ENCODE assay signal across 22 cellular contexts in the genomic region with DNA sequence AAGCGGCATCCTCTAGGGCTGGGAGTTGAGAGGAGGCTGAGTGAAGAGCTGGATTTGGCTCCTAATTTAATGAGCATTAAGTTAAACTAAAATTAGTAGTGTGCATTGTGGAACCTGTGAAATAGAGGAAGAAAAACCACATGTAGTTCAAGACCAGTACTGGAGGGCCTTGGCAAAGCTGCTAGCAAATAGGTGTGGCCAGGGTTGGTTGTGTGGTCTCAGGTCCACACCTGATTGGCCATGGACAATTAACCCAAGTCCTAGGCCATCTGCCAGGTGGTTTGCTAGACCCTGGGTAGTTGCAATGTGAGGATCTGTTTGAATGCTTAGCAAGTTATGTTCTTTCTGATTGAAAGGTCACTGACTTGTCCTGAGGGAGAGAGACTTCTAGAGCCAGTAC.
DNase-seq lines count a peak whose midpoint lies in the region; ATAC-seq and TF ChIP-seq lines count a peak whose summit lies in the region.
"Had no signal": no experiment of that assay in that cellular context is flagged by ENCODE, and none has a peak within 500 bp of the region (broad histone marks: within the 10 kb centered on the region; RNA-seq: fewer than 3 reads in every experiment).

No MANE protein-coding gene starts in this region.

- H3K4me1 Mint-ChIP-seq in stimulated activated memory B cell treated with anti-CD40 and anti-IgM and Interleukin-4, amounts not matched to agents 10 μg/mL and 1 μg/mL and 100 μg/mL, for 72 hours = peaks cover 16% of the 10 kb centered on the region

- H3K36me3 ChIP-seq in BLaER1 treated with 17β-estradiol and CSF1 and Interleukin-3, amounts not matched to agents 10 nM and 100 nM = no peaks in the 10 kb centered on the region; a peak in 1 of 22 replicates
- no peaks in the 10 kb centered on the region for H3K36me3 ChIP-seq in Loucy (ENCODE audit: insufficient read depth, low read length)
- H3K36me3 ChIP-seq: SJSA1 had no signal

- H3K27me3 ChIP-seq in BLaER1 treated with 17β-estradiol and CSF1 and Interleukin-3, amounts not matched to agents 10 nM and 100 nM = no peaks in the 10 kb centered on the region
- no peaks in the 10 kb centered on the region for H3K27me3 ChIP-seq in Loucy (ENCODE audit: insufficient read depth, low read length, poor library complexity, severe bottlenecking)
- H3K27me3 ChIP-seq: SJSA1 had no signal

- 0 out of 2 replicates have a peak, but pooled peaks cover 2% of the 10 kb centered on the region for H3F3A ChIP-seq in Loucy (ENCODE audit: low read depth)

- H3K9me3 ChIP-seq in BLaER1 treated with 17β-estradiol and CSF1 and Interleukin-3, amounts not matched to agents 10 nM and 100 nM (replicated peaks in 1 of 11) = peaks cover 0 to 8% (median 6%) of the 10 kb centered on the region in 11 experiments; a peak in 7 of 22 replicates
- no peaks in the 10 kb centered on the region for H3K9me3 ChIP-seq in Loucy (ENCODE audit: insufficient read depth, low read depth, low read length)
- H3K9me3 ChIP-seq: A549, SJSA1 had no signal

- peak overlapping the region; percentile 56; the same call in 1 of the 2 replicates for H2AFZ ChIP-seq in Loucy (ENCODE audit: low read length)

- H3K9ac ChIP-seq in BLaER1 treated with 17β-estradiol and CSF1 and Interleukin-3, amounts not matched to agents 10 nM and 100 nM = no peak overlapping the region
- H3K9ac ChIP-seq in Loucy (ENCODE audit: low read depth, low read length, poor library complexity, severe bottlenecking) = peak overlapping the region; percentile 34

- no peak overlapping the region for H3K27ac Mint-ChIP-seq in stimulated activated memory B cell treated with anti-CD40 and anti-IgM and Interleukin-4, amounts not matched to agents 10 μg/mL and 1 μg/mL and 100 μg/mL, for 72 hours
- H3K27ac Mint-ChIP-seq: CD4-positive, alpha-beta T cell; nephron progenitor cell; type B pancreatic cell had no signal

- no peak overlapping the region for H3K27ac ChIP-seq in BLaER1 treated with 17β-estradiol and CSF1 and Interleukin-3, amounts not matched to agents 10 nM and 100 nM
- H3K27ac ChIP-seq: A549, SJSA1 had no signal

- H4K20me1 ChIP-seq in BLaER1 treated with 17β-estradiol and CSF1 and Interleukin-3, amounts not matched to agents 10 nM and 100 nM = no peaks in the 10 kb centered on the region
- no peaks in the 10 kb centered on the region for H4K20me1 ChIP-seq in Loucy (ENCODE audit: insufficient read depth, low read length, poor library complexity, severe bottlenecking)

- H3K4me1 ChIP-seq in BLaER1 treated with 17β-estradiol and CSF1 and Interleukin-3, amounts not matched to agents 10 nM and 100 nM = peaks cover 0 to 27% (median 21%) of the 10 kb centered on the region in 10 experiments; a peak in 16 of 20 replicates
- peaks cover 71% of the 10 kb centered on the region for H3K4me1 ChIP-seq in Loucy (ENCODE audit: insufficient read depth, low read length, poor library complexity, severe bottlenecking)
- H3K4me1 ChIP-seq: A549, SJSA1 had no signal

- TF ChIP-seq CTCF in Loucy (conservative IDR thresholded peaks at IDR 0.05; ENCODE audit: low read length) = no peak

- H3K79me2 ChIP-seq in Loucy (ENCODE audit: insufficient read depth, low read length) = no peaks in the 10 kb centered on the region

- H3K4me2 ChIP-seq in BLaER1 treated with 17β-estradiol and CSF1 and Interleukin-3, amounts not matched to agents 10 nM and 100 nM = peak overlapping the region in 6 of 11 experiments; percentile 25 to 64 (median 54); a peak in 3 of 22 replicates
- H3K4me2 ChIP-seq in Loucy (ENCODE audit: low read depth, low read length, poor library complexity, severe bottlenecking) = peak overlapping the region; percentile 6
- H3K4me2 ChIP-seq: A549 had no signal

- ATAC-seq in GM19455 (IDR thresholded peaks at IDR 0.05; ENCODE audit: unreplicated experiment) = peak; percentile 38
- ATAC-seq in HG02870 (IDR thresholded peaks at IDR 0.05; ENCODE audit: unreplicated experiment) = peak; percentile 24
- ATAC-seq in stimulated activated memory B cell treated with anti-CD40 and anti-IgM and Interleukin-4, amounts not matched to agents 10 μg/mL and 1 μg/mL and 100 μg/mL, for 72 hours = no peak
- ATAC-seq in GM21526 (IDR thresholded peaks at IDR 0.05; ENCODE audit: low FRiP score, unreplicated experiment) = no peak
- ATAC-seq: A549; K562; stimulated activated naive CD8-positive, alpha-beta T cell treated with anti-CD3 and anti-CD28 coated beads, Interleukin-15, Interleukin-2, amounts not matched to agents 100 U/mL and 50 U/mL, for 24 hours had no signal

- H3K4me3 ChIP-seq in BLaER1 treated with 17β-estradiol and CSF1 and Interleukin-3, amounts not matched to agents 10 nM and 100 nM = no peak overlapping the region
- H3K4me3 ChIP-seq in Loucy (ENCODE audit: low read length, poor library complexity, severe bottlenecking) = no peak overlapping the region
- H3K4me3 ChIP-seq: A549, K562, SJSA1 had no signal

- H3K9me3 Mint-ChIP-seq in stimulated activated memory B cell treated with anti-CD40 and anti-IgM and Interleukin-4, amounts not matched to agents 10 μg/mL and 1 μg/mL and 100 μg/mL, for 72 hours = no peaks in the 10 kb centered on the region
- H3K9me3 Mint-ChIP-seq: type B pancreatic cell had no signal

- no peak overlapping the region for H3K4me3 Mint-ChIP-seq in stimulated activated memory B cell treated with anti-CD40 and anti-IgM and Interleukin-4, amounts not matched to agents 10 μg/mL and 1 μg/mL and 100 μg/mL, for 72 hours
- H3K4me3 Mint-ChIP-seq: CD4-positive, alpha-beta T cell; nephron progenitor cell; type B pancreatic cell had no signal

- H3K36me3 Mint-ChIP-seq in stimulated activated memory B cell treated with anti-CD40 and anti-IgM and Interleukin-4, amounts not matched to agents 10 μg/mL and 1 μg/mL and 100 μg/mL, for 72 hours = no peaks in the 10 kb centered on the region
- H3K36me3 Mint-ChIP-seq: type B pancreatic cell had no signal

- no peaks in the 10 kb centered on the region for H3K9me2 ChIP-seq in Loucy (replicated peaks; ENCODE audit: low read depth, low read length)

- peaks cover 8% of the 10 kb centered on the region for H3K27me3 Mint-ChIP-seq in stimulated activated memory B cell treated with anti-CD40 and anti-IgM and Interleukin-4, amounts not matched to agents 10 μg/mL and 1 μg/mL and 100 μg/mL, for 72 hours
- H3K27me3 Mint-ChIP-seq: CD4-positive, alpha-beta T cell had no signal

- no peak for DNase-seq in AG08396 (ENCODE audit: low spot score)
- no peak for DNase-seq in activated CD4-positive, alpha-beta T cell treated with anti-CD3 and anti-CD28 coated beads for 48 hours
- DNase-seq: activated gamma-delta T cell; aorta; CD4-positive, alpha-beta T cell; cerebellar nuclear complex; NCI-H1105 treated with DMSO at 0.1 percent for 48 hours; NCI-H345; nephron progenitor cell; OCI-M1; stimulated activated CD4-positive, alpha-beta T cell treated with anti-CD3 and anti-CD28 coated beads, Interleukin-12 subunit alpha, Interleukin-12 subunit beta, amount 100 ng/mL, for 4 hours; stimulated activated naive CD8-positive, alpha-beta T cell treated with anti-CD3 and anti-CD28 coated beads, Interleukin-15, Interleukin-2, amounts not matched to agents 100 U/mL and 50 U/mL, for 24 hours had no signal

Comparison
In these comparisons a context has a peak if more than half of its experiments do, and no peak if none do; other contexts are left out.
1. ATAC-seq: peak in GM19455 (single experiment) and HG02870 (single experiment); none in stimulated activated memory B cell treated with anti-CD40 and anti-IgM and Interleukin-4, amounts not matched to agents 10 μg/mL and 1 μg/mL and 100 μg/mL, for 72 hours (single experiment) and GM21526 (single experiment).